8 cellular contexts compared by ENCODE assay signal in genomic region chr10:130135676-130136213, GRCh38. TPM values are rescaled to one million over a fixed set of nuclear protein-coding genes. Genes with fewer than 3 reads are reported as not detected.
DNase-seq lines count a peak whose midpoint lies in the region; ATAC-seq, FAIRE-seq and TF ChIP-seq lines count a peak whose summit lies in the region.

No MANE protein-coding gene starts in this region.

- intact Hi-C loops in CD14-positive monocyte (cut with micrococcal nuclease), result loop anchor here (1.0 to 10.0 kb wide), 3 partner anchors 24 to 671 kb away; partner anchors contain the start of genes C10orf143 (in 1 of the 2) and MGMT (in 1 of the 2)

- H3K4me1 ChIP-seq in HEK293 (ENCODE audit: control insufficient read depth, insufficient read depth, low read length) (peaks cover 17% of the 10 kb centered on the region), keratinocyte (ENCODE audit: control insufficient read depth, extremely low read depth, insufficient read depth, low read length) (peaks cover 30% of the 10 kb centered on the region), suprapubic skin (peaks cover 42% of the 10 kb centered on the region)

- no peak for FAIRE-seq in keratinocyte (lab: Jason Lieb, UNC)

- WGBS in suprapubic skin, result 63% methylated on average over 3 of the region's 15 CpGs

- H3K4me3 Mint-ChIP-seq in CD14-positive monocyte, result peak overlapping the region; percentile 84 to 92
- peak overlapping the region; percentile 89 for H3K4me3 Mint-ChIP-seq in activated T-helper 17 cell treated with anti-CD3 and anti-CD28 coated beads, Interleukin-2, amount 50 U/mL, for 72 hours

- DNase-seq in CD14-positive monocyte (ENCODE audit: low spot score) (no peak), keratinocyte (ENCODE audit: low read depth, low spot score) (no peak), suprapubic skin (ENCODE audit: low spot score in 2 of 2) (no peak), DMS79 (lab: John Stamatoyannopoulos, UW) (no peak)
- DNase-seq in activated CD8-positive, alpha-beta memory T cell treated with anti-CD3 and anti-CD28 coated beads, Interleukin-2, amount 50 U/mL, for 48 hours, result no peak

- H3K27me3 Mint-ChIP-seq in CD14-positive monocyte (ENCODE audit: low read depth in 3 of 3), result peaks cover 13 to 28% (median 13%) of the 10 kb centered on the region in 3 donors
- peaks cover 9% of the 10 kb centered on the region for H3K27me3 Mint-ChIP-seq in activated T-helper 17 cell treated with anti-CD3 and anti-CD28 coated beads, Interleukin-2, amount 50 U/mL, for 72 hours

- H3K79me2 ChIP-seq in keratinocyte (ENCODE audit: control insufficient read depth, insufficient read depth, low read length), result peaks cover 43% of the 10 kb centered on the region

- POLR2A ChIA-PET in HEK293 (lab: Yijun Ruan, JAX), result interaction anchor here (0.7 to 4.9 kb wide), 5 partner anchors 9 to 25 kb away, joined by 3 to 127 read pairs (median 3); partner anchors contain the start of gene C10orf143

- peak overlapping the region; percentile 88; the same call in 1 of the 2 replicates for H3K27ac ChIP-seq in HEK293 (ENCODE audit: extremely low read depth, low read depth, low read length)
- peak overlapping the region; percentile 88 for H3K27ac ChIP-seq in keratinocyte (ENCODE audit: control insufficient read depth, insufficient read depth, low read length)
- H3K27ac ChIP-seq in suprapubic skin, result peak overlapping the region; percentile 92

- peaks cover 2% of the 10 kb centered on the region for H3K9me1 ChIP-seq in keratinocyte (ENCODE audit: control insufficient read depth, extremely low read depth, insufficient read depth, low read length)

- peak; percentile 5 for ATAC-seq in activated T-helper 17 cell treated with anti-CD3 and anti-CD28 coated beads, Interleukin-2, amount 50 U/mL, for 72 hours (replicated peaks)
- no peak for ATAC-seq in HG02885 (IDR thresholded peaks at IDR 0.05; ENCODE audit: poor library complexity, unreplicated experiment)

- no peak for TF ChIP-seq CTCF in CD14-positive monocyte (IDR thresholded peaks at IDR 0.05)
- TF ChIP-seq CTCF in HEK293 (tag by site-specific recombination; IDR thresholded peaks at IDR 0.05), result no peak
- no peak for TF ChIP-seq CTCF in keratinocyte (optimal IDR thresholded peaks at IDR 0.05 in 1 of 3, IDR thresholded peaks at IDR 0.05 in 1 of 3, conservative IDR thresholded peaks at IDR 0.05 in 1 of 3; ENCODE audit: extremely low read depth in 1 of 3, insufficient read depth in 2 of 3, low read length in 3 of 3)
- TF ChIP-seq CTCF in suprapubic skin (IDR thresholded peaks at IDR 0.05), result no peak

- no peaks in the 10 kb centered on the region for H3K9me3 ChIP-seq in HEK293 (ENCODE audit: control insufficient read depth, insufficient read depth, low read depth, low read length)
- no peaks in the 10 kb centered on the region for H3K9me3 ChIP-seq in keratinocyte (ENCODE audit: control insufficient read depth, low read depth, low read length)
- no peaks in the 10 kb centered on the region for H3K9me3 ChIP-seq in suprapubic skin

- H3K27ac Mint-ChIP-seq in CD14-positive monocyte, result peak overlapping the region in 3 of 7 donors; percentile 37 to 56 (median 50)
- peak overlapping the region; percentile 20 for H3K27ac Mint-ChIP-seq in activated T-helper 17 cell treated with anti-CD3 and anti-CD28 coated beads, Interleukin-2, amount 50 U/mL, for 72 hours

- H4K20me1 ChIP-seq in keratinocyte (ENCODE audit: control insufficient read depth, extremely low read depth, insufficient read depth, low read length), result peaks cover 12% of the 10 kb centered on the region

- peaks cover 0 to 3% of the 10 kb centered on the region in 2 experiments; a peak in 2 of 3 replicates for H3K36me3 ChIP-seq in HEK293 (ENCODE audit: control insufficient read depth in 2 of 2, insufficient read depth in 1 of 2, low read length in 2 of 2)
- no peaks in the 10 kb centered on the region for H3K36me3 ChIP-seq in keratinocyte (ENCODE audit: control insufficient read depth in 2 of 2, extremely low read depth in 1 of 2, insufficient read depth in 2 of 2, low read length in 2 of 2)
- H3K36me3 ChIP-seq in suprapubic skin, result no peaks in the 10 kb centered on the region

- H3K36me3 Mint-ChIP-seq in CD14-positive monocyte, result peaks cover 6 to 14% of the 10 kb centered on the region in 2 donors
- H3K36me3 Mint-ChIP-seq in activated T-helper 17 cell treated with anti-CD3 and anti-CD28 coated beads, Interleukin-2, amount 50 U/mL, for 72 hours (ENCODE audit: low read depth), result peaks cover 21% of the 10 kb centered on the region

- CTCF ChIA-PET in HEK293 (lab: Yijun Ruan, JAX), result interaction anchor here (0.7 to 2.5 kb wide), 2 partner anchors 9 to 25 kb away, joined by 6 to 9 read pairs; partner anchors contain the start of gene C10orf143

- dilution Hi-C loops in keratinocyte (cut with MboI; ENCODE audit: extremely low pct_ligation_motif_present, low sequenced_read_pairs), result no loop called here

- TF ChIP-seq POLR2A in suprapubic skin (IDR thresholded peaks at IDR 0.05), result no peak

- H3K27me3 ChIP-seq in keratinocyte (ENCODE audit: control insufficient read depth, extremely low read depth, insufficient read depth, low read length) (no peaks in the 10 kb centered on the region), suprapubic skin (no peaks in the 10 kb centered on the region)

- peak overlapping the region; percentile 82 for H3K9ac ChIP-seq in keratinocyte (ENCODE audit: control insufficient read depth, extremely low read depth, insufficient read depth, low read length)

- no peak for TF ChIP-seq EP300 in suprapubic skin (IDR thresholded peaks at IDR 0.05)

- peak overlapping the region; percentile 71 for H2AFZ ChIP-seq in keratinocyte (ENCODE audit: control insufficient read depth, low read length)

- H3K4me2 ChIP-seq in keratinocyte (ENCODE audit: control insufficient read depth, extremely low read depth, insufficient read depth, low read depth, low read length), result peak overlapping the region; percentile 84

- peaks cover 0 to 3% (median 0%) of the 10 kb centered on the region in 7 donors for H3K9me3 Mint-ChIP-seq in CD14-positive monocyte
- no peaks in the 10 kb centered on the region for H3K9me3 Mint-ChIP-seq in activated T-helper 17 cell treated with anti-CD3 and anti-CD28 coated beads, Interleukin-2, amount 50 U/mL, for 72 hours

- peak overlapping the region; percentile 80 for H3K4me3 ChIP-seq in HEK293 (ENCODE audit: low read depth, low read length)
- peak overlapping the region; percentile 67 to 87 (median 77) for H3K4me3 ChIP-seq in keratinocyte (ENCODE audit: control insufficient read depth in 2 of 3, extremely low read depth in 1 of 3, insufficient read depth in 2 of 3, low read depth in 1 of 3, low read length in 3 of 3)
- peak overlapping the region; percentile 96 for H3K4me3 ChIP-seq in suprapubic skin

- peaks cover 37% of the 10 kb centered on the region for H3K4me1 Mint-ChIP-seq in CD14-positive monocyte
- H3K4me1 Mint-ChIP-seq in activated T-helper 17 cell treated with anti-CD3 and anti-CD28 coated beads, Interleukin-2, amount 50 U/mL, for 72 hours, result peaks cover 13% of the 10 kb centered on the region

TF ChIP-seq in HEK293, 187 proteins besides CTCF, POLR2A, EP300 and RAD21 (continues in another document):
- TF ChIP-seq ZSCAN23 (tag by site-specific recombination; IDR thresholded peaks at IDR 0.05) (no peak), ZNF335 (tag by site-specific recombination; conservative IDR thresholded peaks at IDR 0.05) (peak; percentile 59; the same call in 1 of the 2 replicates), ZBTB20 (tag by site-specific recombination; IDR thresholded peaks at IDR 0.05) (peak; percentile 61; the same call in 1 of the 2 replicates), ZSCAN30 (tag by site-specific recombination; IDR thresholded peaks at IDR 0.05) (peak; percentile 45; the same call in 1 of the 2 replicates), ZNF112 (tag by site-specific recombination; IDR thresholded peaks at IDR 0.05) (no peak), ZNF777 (tag by site-specific recombination; IDR thresholded peaks at IDR 0.05; ENCODE audit: borderline replicate concordance) (0 out of 2 replicates have a peak, but pooled peaks have one; percentile 56), ZFP37 (tag by site-specific recombination; IDR thresholded peaks at IDR 0.05) (no peak)
- TF ChIP-seq, protein P1, sequence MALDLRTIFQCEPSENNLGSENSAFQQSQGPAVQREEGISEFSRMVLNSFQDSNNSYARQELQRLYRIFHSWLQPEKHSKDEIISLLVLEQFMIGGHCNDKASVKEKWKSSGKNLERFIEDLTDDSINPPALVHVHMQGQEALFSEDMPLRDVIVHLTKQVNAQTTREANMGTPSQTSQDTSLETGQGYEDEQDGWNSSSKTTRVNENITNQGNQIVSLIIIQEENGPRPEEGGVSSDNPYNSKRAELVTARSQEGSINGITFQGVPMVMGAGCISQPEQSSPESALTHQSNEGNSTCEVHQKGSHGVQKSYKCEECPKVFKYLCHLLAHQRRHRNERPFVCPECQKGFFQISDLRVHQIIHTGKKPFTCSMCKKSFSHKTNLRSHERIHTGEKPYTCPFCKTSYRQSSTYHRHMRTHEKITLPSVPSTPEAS (tag by site-specific recombination; IDR thresholded peaks at IDR 0.05), result no peak

RNA-seq across cellular contexts. Expression of gene GLRX3, which starts 0.4 kb away (rescaled TPM):
- 10 to 100 TPM; 78.2 to 94.1 TPM for polyA plus RNA-seq in CD14-positive monocyte
- 100 to 1,000 TPM in 1 of 2 donors, 10 to 100 TPM in 1; 66.7 to 112 TPM for total RNA-seq in activated T-helper 17 cell treated with anti-CD3 and anti-CD28 coated beads, Interleukin-2, amount 50 U/mL, for 72 hours
- polyA plus RNA-seq in keratinocyte, result 133 to 215 TPM (median 142 TPM) in 3 replicates
- 193 TPM for polyA plus RNA-seq in keratinocyte (2011; ENCODE audit: low read depth)
- polyA plus RNA-seq in keratinocyte (2011; cell fraction: cytosol; rRNA removed), result 122 and 206 TPM in 2 replicates
- 89.4 and 111 TPM in 2 replicates for polyA plus RNA-seq in keratinocyte (2011; cell fraction: nucleus; rRNA removed)
- 137 and 154 TPM in 2 replicates for polyA plus RNA-seq in keratinocyte (2012; ENCODE audit: low replicate concordance)
- 18.8 to 50.7 TPM (median 33.0 TPM) in 3 replicates for polyA minus RNA-seq in keratinocyte
- polyA minus RNA-seq in keratinocyte (2011; cell fraction: cytosol; rRNA and poly(A)+ RNA removed), result 60.4 TPM
- polyA minus RNA-seq in keratinocyte (2011; cell fraction: nucleus; rRNA and poly(A)+ RNA removed), result 26.6 and 34.0 TPM in 2 replicates
- total RNA-seq in suprapubic skin, result 100 to 1,000 TPM in 1 of 4 donors, 10 to 100 TPM in 3; 35.7 to 115 (median 44.7) TPM

RNA-seq across cellular contexts. Expression of gene C10orf143, which starts 25.1 kb away (rescaled TPM):
- polyA plus RNA-seq in CD14-positive monocyte, result 10 to 100 TPM in 1 of 2 donors, 1 to 10 TPM in 1; 8.0 to 11.6 TPM
- 1 to 10 TPM in 1 of 2 donors, under 1 TPM in 1; 0.95 to 2.0 TPM for total RNA-seq in activated T-helper 17 cell treated with anti-CD3 and anti-CD28 coated beads, Interleukin-2, amount 50 U/mL, for 72 hours
- 1.2 to 1.8 TPM (median 1.4 TPM) in 3 replicates for polyA plus RNA-seq in keratinocyte
- 0.40 TPM for polyA plus RNA-seq in keratinocyte (2011; ENCODE audit: low read depth)
- 1.3 and 1.4 TPM in 2 replicates for polyA plus RNA-seq in keratinocyte (2011; cell fraction: cytosol; rRNA removed)
- polyA plus RNA-seq in keratinocyte (2011; cell fraction: nucleus; rRNA removed), result 3.2 and 4.4 TPM in 2 replicates
- 1.2 and 2.2 TPM in 2 replicates for polyA plus RNA-seq in keratinocyte (2012; ENCODE audit: low replicate concordance)
- polyA minus RNA-seq in keratinocyte, result 0.61 to 1.4 TPM (median 0.85 TPM) in 3 replicates
- not detected for polyA minus RNA-seq in keratinocyte (2011; cell fraction: cytosol; rRNA and poly(A)+ RNA removed)
- 0.85 and 1.1 TPM in 2 replicates for polyA minus RNA-seq in keratinocyte (2011; cell fraction: nucleus; rRNA and poly(A)+ RNA removed)
- total RNA-seq in suprapubic skin, result 1 to 10 TPM; 1.1 to 8.5 (median 4.5) TPM
